8 cellular contexts compared by ENCODE assay signal in genomic region chr4:1346781-1347409, GRCh38. TPM values are rescaled to one million over a fixed set of nuclear protein-coding genes. Genes with fewer than 3 reads are reported as not detected.
DNase-seq lines count a peak whose midpoint lies in the region; ATAC-seq, FAIRE-seq and TF ChIP-seq lines count a peak whose summit lies in the region.

Gene UVSSA (plus strand): TSS chr4:1347208. CDS start chr4:1348092, 884 bp downstream.

- FAIRE-seq in kidney (lab: Jason Lieb, UNC): peak; percentile 82

- peak within 1 kb of the TSS; percentile 81 to 95 for H3K27ac ChIP-seq in kidney (ENCODE audit: low read depth in 2 of 2, low read length in 2 of 2)

- ATAC-seq in HG03432 (IDR thresholded peaks at IDR 0.05; ENCODE audit: unreplicated experiment): peak; percentile 93

- peak within 1 kb of the TSS; percentile 82 to 83 for H3K4me3 ChIP-seq in kidney (ENCODE audit: low read length in 2 of 2)

- no peaks in the 10 kb centered on the region for H3K9me3 ChIP-seq in kidney (ENCODE audit: control insufficient read depth in 1 of 2, low read length in 2 of 2)

- peak; percentile 71 for TF ChIP-seq POLR2A in GM19099 (IDR thresholded peaks at IDR 0.05; ENCODE audit: extremely low read depth, insufficient read length, low read depth)

- H3K9ac ChIP-seq in kidney (ENCODE audit: low read length in 2 of 2): peak within 1 kb of the TSS; percentile 76 to 77

- H3K36me3 ChIP-seq in kidney (ENCODE audit: control insufficient read depth in 1 of 2, insufficient read depth in 2 of 2, low read length in 2 of 2): peaks cover 3 to 4% of the 10 kb centered on the region in 2 donors

- peaks cover 11 to 19% of the 10 kb centered on the region in 2 donors for H3K4me1 ChIP-seq in kidney (ENCODE audit: control insufficient read depth in 1 of 2, insufficient read depth in 1 of 2, low read depth in 1 of 2, low read length in 2 of 2)

- DNase-seq in AG20443 (ENCODE audit: low spot score): peak; percentile 100
- peak; percentile 93 for DNase-seq in NCI-H510A (lab: John Stamatoyannopoulos, UW)
- peak; percentile 100 for DNase-seq in activated CD4-positive, alpha-beta T cell treated with anti-CD3 and anti-CD28 coated beads for 1 hour
- DNase-seq in cerebellum (ENCODE audit: low spot score): peak; percentile 100
- DNase-seq in kidney: peak; percentile 100
- peak; percentile 100 for DNase-seq in stimulated activated CD4-positive, alpha-beta T cell treated with anti-CD3 and anti-CD28 coated beads, Interleukin-15, amount 100 ng/mL, for 24 hours

- intact Hi-C loops in kidney (cut with DNase I): no loop called here

- no peak for TF ChIP-seq CTCF in kidney (IDR thresholded peaks at IDR 0.05; ENCODE audit: borderline replicate concordance, extremely low read depth, insufficient read depth)

RNA-seq across cellular contexts. Expression of gene UVSSA, which starts in this region (rescaled TPM):
- total RNA-seq in cerebellum (14.8 TPM), kidney (32.5 TPM)
- 5.2 TPM for polyA plus RNA-seq in kidney (ENCODE audit: insufficient read depth, low read depth, low replicate concordance)

Comparison
In these comparisons a context has a peak if more than half of its experiments do, and no peak if none do; other contexts are left out.
1. Peak in every context shown above with its lines: DNase-seq, ATAC-seq, H3K4me3 ChIP-seq and H3K27ac ChIP-seq.